Comparison of ENCODE assay signal across 8 cellular contexts in the genomic region with DNA sequence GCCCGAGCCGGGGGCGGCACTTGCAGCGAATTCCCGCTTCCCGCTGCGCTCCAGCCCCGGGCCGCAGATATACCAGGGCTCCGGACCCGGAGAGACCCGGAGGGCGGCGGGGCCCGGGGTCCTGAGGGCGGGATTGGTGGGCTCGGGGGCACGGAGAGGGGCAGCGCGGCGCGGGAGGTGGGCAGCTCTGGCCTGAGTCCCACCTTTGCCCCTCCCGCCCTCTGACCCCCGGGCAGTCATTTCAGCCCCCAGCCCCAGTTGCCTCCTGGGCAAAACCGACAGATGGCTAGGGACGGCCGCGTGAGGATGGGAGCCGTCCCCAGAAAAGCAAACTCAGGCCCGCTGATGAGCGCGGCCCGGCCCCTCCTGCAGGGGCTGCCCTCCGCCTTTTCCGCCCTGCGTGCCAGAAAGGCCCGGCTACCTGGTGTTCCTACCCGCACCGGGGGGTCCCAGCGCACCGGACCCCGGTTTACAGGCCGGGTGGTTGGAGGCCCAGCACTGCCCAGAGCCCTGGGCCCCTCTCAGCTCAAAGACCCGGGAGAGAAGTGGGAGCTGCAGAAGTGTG. TPM values are rescaled to one million over a fixed set of nuclear protein-coding genes. Genes with fewer than 3 reads are reported as not detected.
DNase-seq lines count a peak whose midpoint lies in the region; ATAC-seq and TF ChIP-seq lines count a peak whose summit lies in the region.

No MANE protein-coding gene starts in this region.

- no peaks in the 10 kb centered on the region for H3K36me3 ChIP-seq in GM23248 (ENCODE audit: low read depth)
- no peaks in the 10 kb centered on the region for H3K36me3 ChIP-seq in sigmoid colon

- H3K27ac ChIP-seq in GM23248 (no peak overlapping the region), VCaP (peak overlapping the region; percentile 67; the same call in 1 of the 2 replicates), sigmoid colon (peak overlapping the region; percentile 81 to 91 (median 86))

- H3K4me1 Mint-ChIP-seq in glutamatergic neuron (ENCODE audit: low read depth, unreplicated experiment) = peaks cover 35% of the 10 kb centered on the region

- peaks cover 12% of the 10 kb centered on the region for H3K36me3 Mint-ChIP-seq in glutamatergic neuron (ENCODE audit: unreplicated experiment)

- H3K4me2 ChIP-seq in GM23248 (ENCODE audit: unreplicated experiment) = peak overlapping the region; percentile 78

- peak overlapping the region; percentile 84 for H2AFZ ChIP-seq in GM23248

- H3K9me3 ChIP-seq in GM23248 (ENCODE audit: low read depth) (no peaks in the 10 kb centered on the region), sigmoid colon (no peaks in the 10 kb centered on the region)

- H3K9me2 ChIP-seq in GM23248 (ENCODE audit: insufficient read depth) = no peaks in the 10 kb centered on the region

- peak overlapping the region; percentile 84 for H3K27ac Mint-ChIP-seq in glutamatergic neuron (ENCODE audit: unreplicated experiment)

- H3K27me3 Mint-ChIP-seq in glutamatergic neuron (ENCODE audit: unreplicated experiment) = peaks cover 22% of the 10 kb centered on the region

- H3K4me3 Mint-ChIP-seq in glutamatergic neuron (ENCODE audit: unreplicated experiment) = peak overlapping the region; percentile 88

- peak overlapping the region; percentile 86 for H3K9ac ChIP-seq in GM23248

- intact Hi-C loops in sigmoid colon (cut with DNase I) = loop anchor here (1.0 to 2.0 kb wide), 3 partner anchors 19 to 57 kb away; a partner anchor contains a TSS

- in situ Hi-C loops in GM23248 (cut with MboI) = no loop called here

- no peak for TF ChIP-seq POLR2A in sigmoid colon (IDR thresholded peaks at IDR 0.05)

- H3K4me3 ChIP-seq in GM23248 = peak overlapping the region; percentile 84
- H3K4me3 ChIP-seq in sigmoid colon = peak overlapping the region; percentile 75 to 93 (median 82)

- no peaks in the 10 kb centered on the region for H4K20me1 ChIP-seq in GM23248 (ENCODE audit: insufficient read depth)

- ATAC-seq in HG03571 (IDR thresholded peaks at IDR 0.05; ENCODE audit: unreplicated experiment) (no peak), GM19023 (IDR thresholded peaks at IDR 0.05; ENCODE audit: unreplicated experiment) (no peak), GM19395 (IDR thresholded peaks at IDR 0.05; ENCODE audit: unreplicated experiment) (no peak)

- 5 to 8% methylated on average over 28 to 42 of the region's 44 CpGs for WGBS in GM23248 (ENCODE audit: low coverage in 1 of 2, low lambda C conversion rate in 2 of 2, missing lambda C conversion rate in 2 of 2), 2 experiments
- WGBS in sigmoid colon, 2 donors = 4 to 11% methylated on average over 44 of the region's 44 CpGs

- no peaks in the 10 kb centered on the region for H3K79me2 ChIP-seq in GM23248 (ENCODE audit: insufficient read depth)

- H3K4me1 ChIP-seq in GM23248 (ENCODE audit: insufficient read depth) (peaks cover 13% of the 10 kb centered on the region), sigmoid colon (peaks cover 0 to 22% (median 16%) of the 10 kb centered on the region in 4 donors)

- DNase-seq in GM23248 = peak; percentile 23
- DNase-seq in glutamatergic neuron = peak; percentile 61
- DNase-seq in sigmoid colon = no peak
- DNase-seq in NCI-H2227 (lab: John Stamatoyannopoulos, UW; ENCODE audit: unreplicated experiment) = no peak

- H3K9me3 Mint-ChIP-seq in glutamatergic neuron (ENCODE audit: unreplicated experiment) = peaks cover 11% of the 10 kb centered on the region

- H3F3A ChIP-seq in GM23248 (ENCODE audit: insufficient read depth) = peaks cover 25% of the 10 kb centered on the region

- no peak for TF ChIP-seq CTCF in VCaP (conservative IDR thresholded peaks at IDR 0.05)
- TF ChIP-seq CTCF in glutamatergic neuron (IDR thresholded peaks at IDR 0.05; ENCODE audit: partially characterized antibody, unreplicated experiment) = peak; percentile 11
- TF ChIP-seq CTCF in sigmoid colon (IDR thresholded peaks at IDR 0.05) = no peak

- no peak for TF ChIP-seq EP300 in sigmoid colon (IDR thresholded peaks at IDR 0.05)

- H3K27me3 ChIP-seq in GM23248 (replicated peaks; ENCODE audit: insufficient read depth) (no peaks in the 10 kb centered on the region), sigmoid colon (peaks cover 0 to 4% (median 0%) of the 10 kb centered on the region in 3 donors)

RNA-seq across cellular contexts. Expression of a gene that starts 56.7 kb away (rescaled TPM):
- total RNA-seq in GM23248 (2014; rRNA removed; shearing (Covaris generic)) = 24.1 and 35.7 TPM in 2 replicates
- polyA plus RNA-seq in GM23248 (2016; fragmentation: Nextera tagmentation; extraction: Ambion mirVana) = 84.2 and 99.9 TPM in 2 replicates
- total RNA-seq in glutamatergic neuron (ENCODE audit: unreplicated experiment) = 171 TPM
- 10 to 100 TPM; 50.8 to 63.1 (median 54.8) TPM for total RNA-seq in sigmoid colon
- 10 to 100 TPM; 32.8 to 74.2 (median 40.2) TPM for polyA plus RNA-seq in sigmoid colon

RNA-seq across cellular contexts. Expression of a gene that starts 57.2 kb away (rescaled TPM):
- 14.5 and 23.6 TPM in 2 replicates for total RNA-seq in GM23248 (2014; rRNA removed; shearing (Covaris generic))
- 23.5 and 23.7 TPM in 2 replicates for polyA plus RNA-seq in GM23248 (2016; fragmentation: Nextera tagmentation; extraction: Ambion mirVana)
- total RNA-seq in glutamatergic neuron (ENCODE audit: unreplicated experiment) = 137 TPM
- 10 to 100 TPM; 24.5 to 29.3 (median 28.5) TPM for total RNA-seq in sigmoid colon
- 10 to 100 TPM; 10.2 to 33.2 (median 13.9) TPM for polyA plus RNA-seq in sigmoid colon

Comparison
In these comparisons a context has a peak if more than half of its experiments do, and no peak if none do; other contexts are left out.
1. DNase-seq: peak in GM23248 (single experiment) and glutamatergic neuron (single experiment); none in sigmoid colon (single experiment) and NCI-H2227 (single experiment).